8 cellular contexts compared by ENCODE assay signal in the genomic region with DNA sequence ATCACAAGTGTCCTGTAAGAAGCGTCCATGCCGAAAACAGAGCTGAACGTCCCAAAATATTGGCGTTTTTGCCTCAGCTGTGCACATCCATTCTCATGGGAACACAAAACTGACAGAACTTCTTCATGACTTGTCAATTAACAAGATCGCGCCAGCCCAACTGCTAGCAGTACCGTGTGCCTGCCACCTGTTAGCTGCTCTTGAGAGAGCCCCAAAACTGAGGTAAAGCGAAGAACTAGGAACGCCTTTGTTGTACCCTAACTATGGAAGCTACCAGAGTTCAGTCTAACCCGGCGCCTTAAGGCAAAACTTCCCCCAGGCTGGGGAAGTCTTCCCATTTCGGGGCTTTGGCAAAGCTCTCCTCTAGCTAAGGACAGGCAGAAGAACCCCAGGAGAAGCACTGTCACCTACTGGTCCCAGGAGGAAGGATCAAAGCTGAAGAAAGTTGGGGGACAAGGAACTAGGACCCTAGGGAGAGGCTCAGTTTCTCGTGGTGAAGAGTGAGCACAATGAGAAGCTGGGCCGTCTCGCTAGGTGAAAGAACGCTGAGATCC. TPM values are rescaled to one million over a fixed set of nuclear protein-coding genes. Genes with fewer than 3 reads are reported as not detected.
A peak's percentile ranks its signal among the peaks of the same experiment; 100 is the strongest.
DNase-seq lines count a peak whose midpoint lies in the region; ATAC-seq and TF ChIP-seq lines count a peak whose summit lies in the region.

No MANE protein-coding gene starts in this region.

- H3K9me3 ChIP-seq in CD4-positive, CD25-positive, alpha-beta regulatory T cell (ENCODE audit: control insufficient read depth in 2 of 2, low read length in 2 of 2): no peaks in the 10 kb centered on the region

- no peaks in the 10 kb centered on the region for H3K27me3 Mint-ChIP-seq in CD4-positive, CD25-positive, alpha-beta regulatory T cell
- H3K27me3 Mint-ChIP-seq in immature natural killer cell (ENCODE audit: low read depth in 3 of 3): peaks cover 0 to 12% (median 11%) of the 10 kb centered on the region in 3 donors
- no peaks in the 10 kb centered on the region for H3K27me3 Mint-ChIP-seq in stimulated activated naive B cell treated with anti-CD40 and anti-IgM and Interleukin-4, amounts not matched to agents 10 μg/mL and 1 μg/mL and 100 μg/mL, for 72 hours

- peaks cover 26 to 60% (median 42%) of the 10 kb centered on the region in 4 donors for H3K4me1 Mint-ChIP-seq in CD4-positive, CD25-positive, alpha-beta regulatory T cell
- H3K4me1 Mint-ChIP-seq in immature natural killer cell: peaks cover 37 to 53% of the 10 kb centered on the region in 2 donors
- peaks cover 21% of the 10 kb centered on the region in 2 donors for H3K4me1 Mint-ChIP-seq in stimulated activated naive B cell treated with anti-CD40 and anti-IgM and Interleukin-4, amounts not matched to agents 10 μg/mL and 1 μg/mL and 100 μg/mL, for 72 hours

- no peaks in the 10 kb centered on the region for H3K9me3 Mint-ChIP-seq in CD4-positive, CD25-positive, alpha-beta regulatory T cell
- no peaks in the 10 kb centered on the region for H3K9me3 Mint-ChIP-seq in immature natural killer cell
- H3K9me3 Mint-ChIP-seq in stimulated activated naive B cell treated with anti-CD40 and anti-IgM and Interleukin-4, amounts not matched to agents 10 μg/mL and 1 μg/mL and 100 μg/mL, for 72 hours: no peaks in the 10 kb centered on the region

- H3K36me3 ChIP-seq in CD4-positive, CD25-positive, alpha-beta regulatory T cell (ENCODE audit: control insufficient read depth, insufficient read depth, low read length): no peaks in the 10 kb centered on the region

- TF ChIP-seq POLR2A in NB4 (IDR thresholded peaks at IDR 0.05; ENCODE audit: extremely low read depth, insufficient read length): no peak

- peaks cover 26% of the 10 kb centered on the region for H3K4me1 ChIP-seq in CD4-positive, CD25-positive, alpha-beta regulatory T cell (ENCODE audit: control insufficient read depth, insufficient read depth, low read length, poor library complexity, severe bottlenecking)

- no peak for ATAC-seq in CD4-positive, CD25-positive, alpha-beta regulatory T cell (ENCODE audit: low read depth in 2 of 2)
- peak; percentile 3 for ATAC-seq in GM19025 (IDR thresholded peaks at IDR 0.05; ENCODE audit: low read depth, unreplicated experiment)
- peak; percentile 1 to 11 for ATAC-seq in stimulated activated naive B cell treated with anti-CD40 and anti-IgM and Interleukin-4, amounts not matched to agents 10 μg/mL and 1 μg/mL and 100 μg/mL, for 72 hours (replicated peaks)

- no peak for TF ChIP-seq CTCF in NB4 (IDR thresholded peaks at IDR 0.05; ENCODE audit: low read depth, low read length)

- H3K27ac Mint-ChIP-seq in CD4-positive, CD25-positive, alpha-beta regulatory T cell: peak overlapping the region; percentile 89 to 98 (median 97)
- peak overlapping the region; percentile 96 to 99 (median 98) for H3K27ac Mint-ChIP-seq in immature natural killer cell
- H3K27ac Mint-ChIP-seq in stimulated activated naive B cell treated with anti-CD40 and anti-IgM and Interleukin-4, amounts not matched to agents 10 μg/mL and 1 μg/mL and 100 μg/mL, for 72 hours: peak overlapping the region; percentile 99

- peak overlapping the region; percentile 86 for H3K27ac ChIP-seq in CD4-positive, CD25-positive, alpha-beta regulatory T cell (ENCODE audit: insufficient read depth, low read length, poor library complexity, severe bottlenecking)
- H3K27ac ChIP-seq in angular gyrus (ENCODE audit: low read depth, low read length): peak overlapping the region; percentile 92

- peak overlapping the region; percentile 90 to 99 (median 96) for H3K4me3 Mint-ChIP-seq in CD4-positive, CD25-positive, alpha-beta regulatory T cell
- H3K4me3 Mint-ChIP-seq in immature natural killer cell: peak overlapping the region; percentile 94 to 99 (median 95)
- H3K4me3 Mint-ChIP-seq in stimulated activated naive B cell treated with anti-CD40 and anti-IgM and Interleukin-4, amounts not matched to agents 10 μg/mL and 1 μg/mL and 100 μg/mL, for 72 hours: peak overlapping the region; percentile 87 to 99

- peak overlapping the region; percentile 91 for H3K4me3 ChIP-seq in CD4-positive, CD25-positive, alpha-beta regulatory T cell (ENCODE audit: low read depth, low read length)
- H3K4me3 ChIP-seq in NB4 (ENCODE audit: low read depth, low read length): peak overlapping the region; percentile 94

- peaks cover 2% of the 10 kb centered on the region for H3K27me3 ChIP-seq in CD4-positive, CD25-positive, alpha-beta regulatory T cell (ENCODE audit: control insufficient read depth, insufficient read depth, low read length)

- H3K36me3 Mint-ChIP-seq in CD4-positive, CD25-positive, alpha-beta regulatory T cell: peaks cover 2% of the 10 kb centered on the region
- H3K36me3 Mint-ChIP-seq in immature natural killer cell: no peaks in the 10 kb centered on the region
- H3K36me3 Mint-ChIP-seq in stimulated activated naive B cell treated with anti-CD40 and anti-IgM and Interleukin-4, amounts not matched to agents 10 μg/mL and 1 μg/mL and 100 μg/mL, for 72 hours: no peaks in the 10 kb centered on the region

- peak in 2 of 3 donors; percentile 19 to 63 for DNase-seq in CD4-positive, CD25-positive, alpha-beta regulatory T cell
- DNase-seq in NB4 (ENCODE audit: low read depth) (peak; percentile 58), immature natural killer cell (peak in 1 of 3 donors; percentile 20), SK-N-DZ (ENCODE audit: low spot score) (no peak), 8988T (no peak)
- DNase-seq in stimulated activated naive B cell treated with anti-CD40 and anti-IgM and Interleukin-4, amounts not matched to agents 10 μg/mL and 1 μg/mL and 100 μg/mL, for 72 hours: peak; percentile 10

RNA-seq across cellular contexts. Expression of gene EYA3, which starts 0.7 kb away (rescaled TPM):
- 18.5 TPM for total RNA-seq in CD4-positive, CD25-positive, alpha-beta regulatory T cell
- polyA plus RNA-seq in CD4-positive, CD25-positive, alpha-beta regulatory T cell: 1 to 10 TPM; 3.0 to 5.6 (median 3.7) TPM
- 10 to 100 TPM in 1 of 3 donors, 1 to 10 TPM in 2; 7.8 to 15.6 (median 9.3) TPM for polyA plus RNA-seq in immature natural killer cell
- polyA plus RNA-seq in SK-N-DZ (2014; cell fraction: cytosol; rRNA removed): 11.8 and 18.6 TPM in 2 replicates
- polyA plus RNA-seq in SK-N-DZ (2014; cell fraction: nucleus; rRNA removed): 9.3 and 17.9 TPM in 2 replicates

Comparison
In these comparisons a context has a peak if more than half of its experiments do, and no peak if none do; other contexts are left out.
1. ATAC-seq: peak in GM19025 (single experiment) and stimulated activated naive B cell treated with anti-CD40 and anti-IgM and Interleukin-4, amounts not matched to agents 10 μg/mL and 1 μg/mL and 100 μg/mL, for 72 hours (2 of 2); none in CD4-positive, CD25-positive, alpha-beta regulatory T cell (0 of 2).
2. DNase-seq: peak in CD4-positive, CD25-positive, alpha-beta regulatory T cell (2 of 3), NB4 (single experiment) and stimulated activated naive B cell treated with anti-CD40 and anti-IgM and Interleukin-4, amounts not matched to agents 10 μg/mL and 1 μg/mL and 100 μg/mL, for 72 hours (single experiment); none in SK-N-DZ (single experiment) and 8988T (single experiment).
3. Peak in every context shown above with its lines, with median percentiles within 50 percentile points of each other: H3K27ac Mint-ChIP-seq and H3K4me3 Mint-ChIP-seq.